In the genomic region with DNA sequence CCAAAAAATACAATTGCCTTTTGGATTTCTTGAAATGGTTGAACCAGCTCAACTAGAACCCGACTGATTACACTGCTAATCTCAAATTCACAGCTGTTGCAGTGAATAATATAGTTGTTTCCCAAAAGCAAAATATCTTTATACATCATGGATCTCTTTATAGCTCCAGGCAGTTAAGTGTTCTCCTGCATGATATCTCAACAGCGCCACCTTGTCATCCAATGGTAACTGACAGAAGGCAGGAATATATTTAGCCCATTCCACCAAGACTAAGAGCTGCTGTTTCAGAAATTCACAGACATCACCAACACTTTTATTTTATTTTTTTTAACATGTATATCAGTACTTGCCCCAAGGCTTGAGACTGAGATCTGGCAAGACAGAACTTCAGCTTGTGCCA, we compare ENCODE assay signal across 3 cellular contexts.
TF ChIP-seq lines count a peak whose summit lies in the region.

No MANE protein-coding gene starts in this region.

TF ChIP-seq in SK-N-SH, 30 proteins besides CTCF, POLR2A, EP300 and RAD21 (continued from another document and continues in another):
- TF ChIP-seq, protein P1, sequence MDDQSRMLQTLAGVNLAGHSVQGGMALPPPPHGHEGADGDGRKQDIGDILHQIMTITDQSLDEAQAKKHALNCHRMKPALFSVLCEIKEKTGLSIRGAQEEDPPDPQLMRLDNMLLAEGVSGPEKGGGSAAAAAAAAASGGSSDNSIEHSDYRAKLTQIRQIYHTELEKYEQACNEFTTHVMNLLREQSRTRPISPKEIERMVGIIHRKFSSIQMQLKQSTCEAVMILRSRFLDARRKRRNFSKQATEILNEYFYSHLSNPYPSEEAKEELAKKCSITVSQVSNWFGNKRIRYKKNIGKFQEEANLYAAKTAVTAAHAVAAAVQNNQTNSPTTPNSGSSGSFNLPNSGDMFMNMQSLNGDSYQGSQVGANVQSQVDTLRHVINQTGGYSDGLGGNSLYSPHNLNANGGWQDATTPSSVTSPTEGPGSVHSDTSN (IDR thresholded peaks at IDR 0.05): no peak
- TF ChIP-seq NFIC (IDR thresholded peaks at IDR 0.05; ENCODE audit: borderline replicate concordance) (no peak), USF2 (IDR thresholded peaks at IDR 0.05; ENCODE audit: borderline replicate concordance, low read depth, low read length) (no peak), FOXM1 (IDR thresholded peaks at IDR 0.05; ENCODE audit: low read depth) (no peak), POLR2AphosphoS5 (IDR thresholded peaks at IDR 0.05; ENCODE audit: low read depth, low read length) (no peak), TAF1 (IDR thresholded peaks at IDR 0.05; ENCODE audit: borderline replicate concordance, low read depth, low read length) (no peak), RXRA (IDR thresholded peaks at IDR 0.05; ENCODE audit: borderline replicate concordance, low read depth) (no peak), NRF1 (IDR thresholded peaks at IDR 0.05; ENCODE audit: low read depth, low read length) (no peak), MAX (IDR thresholded peaks at IDR 0.05; ENCODE audit: low read depth) (no peak)
- TF ChIP-seq, protein P2, sequence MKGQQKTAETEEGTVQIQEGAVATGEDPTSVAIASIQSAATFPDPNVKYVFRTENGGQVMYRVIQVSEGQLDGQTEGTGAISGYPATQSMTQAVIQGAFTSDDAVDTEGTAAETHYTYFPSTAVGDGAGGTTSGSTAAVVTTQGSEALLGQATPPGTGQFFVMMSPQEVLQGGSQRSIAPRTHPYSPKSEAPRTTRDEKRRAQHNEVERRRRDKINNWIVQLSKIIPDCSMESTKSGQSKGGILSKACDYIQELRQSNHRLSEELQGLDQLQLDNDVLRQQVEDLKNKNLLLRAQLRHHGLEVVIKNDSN (IDR thresholded peaks at IDR 0.05; ENCODE audit: borderline replicate concordance, low read depth): no peak
- TF ChIP-seq, protein P3, sequence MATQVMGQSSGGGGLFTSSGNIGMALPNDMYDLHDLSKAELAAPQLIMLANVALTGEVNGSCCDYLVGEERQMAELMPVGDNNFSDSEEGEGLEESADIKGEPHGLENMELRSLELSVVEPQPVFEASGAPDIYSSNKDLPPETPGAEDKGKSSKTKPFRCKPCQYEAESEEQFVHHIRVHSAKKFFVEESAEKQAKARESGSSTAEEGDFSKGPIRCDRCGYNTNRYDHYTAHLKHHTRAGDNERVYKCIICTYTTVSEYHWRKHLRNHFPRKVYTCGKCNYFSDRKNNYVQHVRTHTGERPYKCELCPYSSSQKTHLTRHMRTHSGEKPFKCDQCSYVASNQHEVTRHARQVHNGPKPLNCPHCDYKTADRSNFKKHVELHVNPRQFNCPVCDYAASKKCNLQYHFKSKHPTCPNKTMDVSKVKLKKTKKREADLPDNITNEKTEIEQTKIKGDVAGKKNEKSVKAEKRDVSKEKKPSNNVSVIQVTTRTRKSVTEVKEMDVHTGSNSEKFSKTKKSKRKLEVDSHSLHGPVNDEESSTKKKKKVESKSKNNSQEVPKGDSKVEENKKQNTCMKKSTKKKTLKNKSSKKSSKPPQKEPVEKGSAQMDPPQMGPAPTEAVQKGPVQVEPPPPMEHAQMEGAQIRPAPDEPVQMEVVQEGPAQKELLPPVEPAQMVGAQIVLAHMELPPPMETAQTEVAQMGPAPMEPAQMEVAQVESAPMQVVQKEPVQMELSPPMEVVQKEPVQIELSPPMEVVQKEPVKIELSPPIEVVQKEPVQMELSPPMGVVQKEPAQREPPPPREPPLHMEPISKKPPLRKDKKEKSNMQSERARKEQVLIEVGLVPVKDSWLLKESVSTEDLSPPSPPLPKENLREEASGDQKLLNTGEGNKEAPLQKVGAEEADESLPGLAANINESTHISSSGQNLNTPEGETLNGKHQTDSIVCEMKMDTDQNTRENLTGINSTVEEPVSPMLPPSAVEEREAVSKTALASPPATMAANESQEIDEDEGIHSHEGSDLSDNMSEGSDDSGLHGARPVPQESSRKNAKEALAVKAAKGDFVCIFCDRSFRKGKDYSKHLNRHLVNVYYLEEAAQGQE (IDR thresholded peaks at IDR 0.05; ENCODE audit: low read depth, low read length): no peak

TF ChIP-seq in SK-N-SH treated with all-trans-retinoic acid at 6 μM for 48 hours, 23 proteins besides CTCF, POLR2A, EP300 and RAD21 (continued from another document):
- TF ChIP-seq, protein P4, sequence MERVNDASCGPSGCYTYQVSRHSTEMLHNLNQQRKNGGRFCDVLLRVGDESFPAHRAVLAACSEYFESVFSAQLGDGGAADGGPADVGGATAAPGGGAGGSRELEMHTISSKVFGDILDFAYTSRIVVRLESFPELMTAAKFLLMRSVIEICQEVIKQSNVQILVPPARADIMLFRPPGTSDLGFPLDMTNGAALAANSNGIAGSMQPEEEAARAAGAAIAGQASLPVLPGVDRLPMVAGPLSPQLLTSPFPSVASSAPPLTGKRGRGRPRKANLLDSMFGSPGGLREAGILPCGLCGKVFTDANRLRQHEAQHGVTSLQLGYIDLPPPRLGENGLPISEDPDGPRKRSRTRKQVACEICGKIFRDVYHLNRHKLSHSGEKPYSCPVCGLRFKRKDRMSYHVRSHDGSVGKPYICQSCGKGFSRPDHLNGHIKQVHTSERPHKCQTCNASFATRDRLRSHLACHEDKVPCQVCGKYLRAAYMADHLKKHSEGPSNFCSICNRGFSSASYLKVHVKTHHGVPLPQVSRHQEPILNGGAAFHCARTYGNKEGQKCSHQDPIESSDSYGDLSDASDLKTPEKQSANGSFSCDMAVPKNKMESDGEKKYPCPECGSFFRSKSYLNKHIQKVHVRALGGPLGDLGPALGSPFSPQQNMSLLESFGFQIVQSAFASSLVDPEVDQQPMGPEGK (CRISPR knock-in tag; IDR thresholded peaks at IDR 0.05; ENCODE audit: borderline replicate concordance): no peak
- TF ChIP-seq ISL1 (CRISPR knock-in tag; IDR thresholded peaks at IDR 0.05) (no peak), ZC3H10 (CRISPR knock-in tag; IDR thresholded peaks at IDR 0.05) (no peak), GLIS3 (CRISPR knock-in tag; IDR thresholded peaks at IDR 0.05) (no peak), ZFP30 (CRISPR knock-in tag; IDR thresholded peaks at IDR 0.05) (no peak), TCF4 (CRISPR knock-in tag; IDR thresholded peaks at IDR 0.05; ENCODE audit: borderline replicate concordance) (no peak), ZNF8 (CRISPR knock-in tag; IDR thresholded peaks at IDR 0.05) (no peak)
TF ChIP-seq in SK-N-SH treated with all-trans-retinoic acid at 6 μM for 48 hours: peak in this region for 0.

TF ChIP-seq in WTC11, 78 proteins besides CTCF, POLR2A, EP300 and RAD21 (continued from another document):
- TF ChIP-seq, protein P5, sequence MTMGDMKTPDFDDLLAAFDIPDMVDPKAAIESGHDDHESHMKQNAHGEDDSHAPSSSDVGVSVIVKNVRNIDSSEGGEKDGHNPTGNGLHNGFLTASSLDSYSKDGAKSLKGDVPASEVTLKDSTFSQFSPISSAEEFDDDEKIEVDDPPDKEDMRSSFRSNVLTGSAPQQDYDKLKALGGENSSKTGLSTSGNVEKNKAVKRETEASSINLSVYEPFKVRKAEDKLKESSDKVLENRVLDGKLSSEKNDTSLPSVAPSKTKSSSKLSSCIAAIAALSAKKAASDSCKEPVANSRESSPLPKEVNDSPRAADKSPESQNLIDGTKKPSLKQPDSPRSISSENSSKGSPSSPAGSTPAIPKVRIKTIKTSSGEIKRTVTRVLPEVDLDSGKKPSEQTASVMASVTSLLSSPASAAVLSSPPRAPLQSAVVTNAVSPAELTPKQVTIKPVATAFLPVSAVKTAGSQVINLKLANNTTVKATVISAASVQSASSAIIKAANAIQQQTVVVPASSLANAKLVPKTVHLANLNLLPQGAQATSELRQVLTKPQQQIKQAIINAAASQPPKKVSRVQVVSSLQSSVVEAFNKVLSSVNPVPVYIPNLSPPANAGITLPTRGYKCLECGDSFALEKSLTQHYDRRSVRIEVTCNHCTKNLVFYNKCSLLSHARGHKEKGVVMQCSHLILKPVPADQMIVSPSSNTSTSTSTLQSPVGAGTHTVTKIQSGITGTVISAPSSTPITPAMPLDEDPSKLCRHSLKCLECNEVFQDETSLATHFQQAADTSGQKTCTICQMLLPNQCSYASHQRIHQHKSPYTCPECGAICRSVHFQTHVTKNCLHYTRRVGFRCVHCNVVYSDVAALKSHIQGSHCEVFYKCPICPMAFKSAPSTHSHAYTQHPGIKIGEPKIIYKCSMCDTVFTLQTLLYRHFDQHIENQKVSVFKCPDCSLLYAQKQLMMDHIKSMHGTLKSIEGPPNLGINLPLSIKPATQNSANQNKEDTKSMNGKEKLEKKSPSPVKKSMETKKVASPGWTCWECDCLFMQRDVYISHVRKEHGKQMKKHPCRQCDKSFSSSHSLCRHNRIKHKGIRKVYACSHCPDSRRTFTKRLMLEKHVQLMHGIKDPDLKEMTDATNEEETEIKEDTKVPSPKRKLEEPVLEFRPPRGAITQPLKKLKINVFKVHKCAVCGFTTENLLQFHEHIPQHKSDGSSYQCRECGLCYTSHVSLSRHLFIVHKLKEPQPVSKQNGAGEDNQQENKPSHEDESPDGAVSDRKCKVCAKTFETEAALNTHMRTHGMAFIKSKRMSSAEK (CRISPR knock-in tag; IDR thresholded peaks at IDR 0.05; ENCODE audit: borderline replicate concordance): no peak
- no peak for TF ChIP-seq NR1H2 (CRISPR knock-in tag; IDR thresholded peaks at IDR 0.05)
- no peak for TF ChIP-seq ETV6 (CRISPR knock-in tag; IDR thresholded peaks at IDR 0.05)
- no peak for TF ChIP-seq PRRX2 (CRISPR knock-in tag; IDR thresholded peaks at IDR 0.05)
- TF ChIP-seq SOX15 (CRISPR knock-in tag; IDR thresholded peaks at IDR 0.05): no peak
